Comparison of ENCODE assay signal across 8 cellular contexts in genomic region chr11:65429069-65429681, GRCh38. TPM values are rescaled to one million over a fixed set of nuclear protein-coding genes. Genes with fewer than 3 reads are reported as not detected.
DNase-seq lines count a peak whose midpoint lies in the region; ATAC-seq, FAIRE-seq and TF ChIP-seq lines count a peak whose summit lies in the region.

No MANE protein-coding gene starts in this region.

- peaks cover 53% of the 10 kb centered on the region for H3K79me2 ChIP-seq in keratinocyte (ENCODE audit: control insufficient read depth, insufficient read depth, low read length)

- H3K9ac ChIP-seq in keratinocyte (ENCODE audit: control insufficient read depth, extremely low read depth, insufficient read depth, low read length) (peak overlapping the region; percentile 100), subcutaneous abdominal adipose tissue (ENCODE audit: low read length in 5 of 5) (peak overlapping the region in 4 of 5 donors; percentile 1 to 63 (median 48))

- peaks cover 0 to 3% of the 10 kb centered on the region in 2 donors for H3K27me3 Mint-ChIP-seq in CD8-positive, alpha-beta memory T cell
- no peaks in the 10 kb centered on the region for H3K27me3 Mint-ChIP-seq in activated naive CD8-positive, alpha-beta T cell treated with anti-CD3 and anti-CD28 coated beads, Interleukin-2, amount 10 ng/mL, durations not matched to agents 7 days and 5 days

- no peak for FAIRE-seq in keratinocyte (lab: Jason Lieb, UNC)

- peak overlapping the region; percentile 98 for H3K27ac ChIP-seq in CD8-positive, alpha-beta memory T cell (ENCODE audit: low read depth, low read length)
- H3K27ac ChIP-seq in keratinocyte (ENCODE audit: control insufficient read depth, insufficient read depth, low read length) (peak overlapping the region; percentile 99), subcutaneous abdominal adipose tissue (ENCODE audit: low read depth, low read length) (peak overlapping the region; percentile 100)

- no peak overlapping the region for H2AFZ ChIP-seq in keratinocyte (ENCODE audit: control insufficient read depth, low read length)

- dilution Hi-C loops in keratinocyte (cut with MboI; ENCODE audit: extremely low pct_ligation_motif_present, low sequenced_read_pairs) = no loop called here

- peak overlapping the region; percentile 96 for H3K4me2 ChIP-seq in keratinocyte (ENCODE audit: control insufficient read depth, extremely low read depth, insufficient read depth, low read depth, low read length)

- POLR2A ChIA-PET in CD8-positive, alpha-beta memory T cell (lab: Charles Lee) = interaction anchor here (1.5 to 20.1 kb wide), 3 partner anchors 9 to 74 kb away, joined by 9 to 1366 read pairs (median 23); partner anchors contain the start of gene MALAT1
- POLR2A ChIA-PET in activated naive CD8-positive, alpha-beta T cell treated with anti-CD3 and anti-CD28 coated beads, Interleukin-2, amount 10 ng/mL, durations not matched to agents 7 days and 5 days (lab: Charles Lee) = interaction anchor here (7.3 to 19.6 kb wide), 2 partner anchors 11 to 70 kb away, joined by 202 to 2884 read pairs; partner anchors contain the start of genes MALAT1 and NEAT1

- H3K36me3 Mint-ChIP-seq in CD8-positive, alpha-beta memory T cell = peaks cover 20 to 53% (median 23%) of the 10 kb centered on the region in 3 donors
- peaks cover 49% of the 10 kb centered on the region for H3K36me3 Mint-ChIP-seq in activated naive CD8-positive, alpha-beta T cell treated with anti-CD3 and anti-CD28 coated beads, Interleukin-2, amount 10 ng/mL, durations not matched to agents 7 days and 5 days

- peaks cover 76 to 85% (median 84%) of the 10 kb centered on the region in 3 donors for H3K4me1 Mint-ChIP-seq in CD8-positive, alpha-beta memory T cell
- peaks cover 76% of the 10 kb centered on the region for H3K4me1 Mint-ChIP-seq in activated naive CD8-positive, alpha-beta T cell treated with anti-CD3 and anti-CD28 coated beads, Interleukin-2, amount 10 ng/mL, durations not matched to agents 7 days and 5 days

- H4K20me1 ChIP-seq in keratinocyte (ENCODE audit: control insufficient read depth, extremely low read depth, insufficient read depth, low read length) = peaks cover 50% of the 10 kb centered on the region

- peak overlapping the region; percentile 93 to 97 (median 94) for H3K4me3 Mint-ChIP-seq in CD8-positive, alpha-beta memory T cell
- H3K4me3 Mint-ChIP-seq in activated naive CD8-positive, alpha-beta T cell treated with anti-CD3 and anti-CD28 coated beads, Interleukin-2, amount 10 ng/mL, durations not matched to agents 7 days and 5 days = peak overlapping the region; percentile 100

- H3K4me3 ChIP-seq in CD8-positive, alpha-beta memory T cell (ENCODE audit: low read length) = peak overlapping the region; percentile 51
- H3K4me3 ChIP-seq in keratinocyte (ENCODE audit: control insufficient read depth in 2 of 3, extremely low read depth in 1 of 3, insufficient read depth in 2 of 3, low read depth in 1 of 3, low read length in 3 of 3) (peak overlapping the region in 2 of 3 experiments; percentile 21 to 47), subcutaneous abdominal adipose tissue (ENCODE audit: low read depth in 1 of 5, low read length in 5 of 5) (peak overlapping the region; percentile 49 to 100 (median 88))

- TF ChIP-seq CTCF in keratinocyte (optimal IDR thresholded peaks at IDR 0.05 in 1 of 3, IDR thresholded peaks at IDR 0.05 in 1 of 3, conservative IDR thresholded peaks at IDR 0.05 in 1 of 3; ENCODE audit: extremely low read depth in 1 of 3, insufficient read depth in 2 of 3, low read length in 3 of 3) = no peak

- peak overlapping the region; percentile 94 to 100 (median 97) for H3K27ac Mint-ChIP-seq in CD8-positive, alpha-beta memory T cell
- H3K27ac Mint-ChIP-seq in activated naive CD8-positive, alpha-beta T cell treated with anti-CD3 and anti-CD28 coated beads, Interleukin-2, amount 10 ng/mL, durations not matched to agents 7 days and 5 days = peak overlapping the region; percentile 94

- CTCF ChIA-PET in CD8-positive, alpha-beta memory T cell (lab: Charles Lee) = interaction anchor here (0.7 to 2.2 kb wide), 5 partner anchors 9 to 68 kb away, joined by 3 to 15 read pairs (median 4); no protein-coding TSS in a partner anchor

- H3K9me1 ChIP-seq in keratinocyte (ENCODE audit: control insufficient read depth, extremely low read depth, insufficient read depth, low read length) = no peaks in the 10 kb centered on the region

- DNase-seq in CD8-positive, alpha-beta memory T cell = peak in 2 of 5 donors; percentile 10 to 42
- peak; percentile 85 for DNase-seq in M059J (ENCODE audit: low read depth)
- DNase-seq in activated naive CD8-positive, alpha-beta T cell treated with anti-CD3 and anti-CD28 coated beads, Interleukin-2, amount 10 ng/mL, durations not matched to agents 7 days and 5 days = peak; percentile 32
- no peak for DNase-seq in keratinocyte (ENCODE audit: low read depth, low spot score)
- DNase-seq in DMS114 treated with DMSO at 0.1 percent for 48 hours (lab: John Stamatoyannopoulos, UW; ENCODE audit: unreplicated experiment) = no peak
- no peak for DNase-seq in stimulated activated CD4-positive, alpha-beta T cell treated with anti-CD3 and anti-CD28 coated beads, Interleukin-4, amount 100 ng/mL, for 24 hours
- DNase-seq in NCI-H345 treated with DMSO at 0.1 percent for 48 hours (lab: John Stamatoyannopoulos, UW; ENCODE audit: unreplicated experiment) = no peak

- no peaks in the 10 kb centered on the region for H3K9me3 Mint-ChIP-seq in CD8-positive, alpha-beta memory T cell
- H3K9me3 Mint-ChIP-seq in activated naive CD8-positive, alpha-beta T cell treated with anti-CD3 and anti-CD28 coated beads, Interleukin-2, amount 10 ng/mL, durations not matched to agents 7 days and 5 days = no peaks in the 10 kb centered on the region

- no peaks in the 10 kb centered on the region for H3K9me3 ChIP-seq in CD8-positive, alpha-beta memory T cell (ENCODE audit: low read length)
- no peaks in the 10 kb centered on the region for H3K9me3 ChIP-seq in keratinocyte (ENCODE audit: control insufficient read depth, low read depth, low read length)
- no peaks in the 10 kb centered on the region for H3K9me3 ChIP-seq in subcutaneous abdominal adipose tissue (ENCODE audit: control insufficient read depth in 5 of 5, low read length in 5 of 5)

- ATAC-seq in activated naive CD8-positive, alpha-beta T cell treated with anti-CD3 and anti-CD28 coated beads, Interleukin-2, amount 10 ng/mL, durations not matched to agents 7 days and 5 days (ENCODE audit: low read depth) = no peak

- H3K4me1 ChIP-seq in CD8-positive, alpha-beta memory T cell (ENCODE audit: insufficient read depth, low read length) = peaks cover 73% of the 10 kb centered on the region
- H3K4me1 ChIP-seq in keratinocyte (ENCODE audit: control insufficient read depth, extremely low read depth, insufficient read depth, low read length) (peaks cover 42% of the 10 kb centered on the region), subcutaneous abdominal adipose tissue (ENCODE audit: control insufficient read depth in 5 of 5, insufficient read depth in 5 of 5, low read length in 5 of 5) (peaks cover 7 to 79% (median 77%) of the 10 kb centered on the region in 5 donors)

- no peaks in the 10 kb centered on the region for H3K36me3 ChIP-seq in CD8-positive, alpha-beta memory T cell (ENCODE audit: insufficient read depth, low read length)
- H3K36me3 ChIP-seq in keratinocyte (ENCODE audit: control insufficient read depth in 2 of 2, extremely low read depth in 1 of 2, insufficient read depth in 2 of 2, low read length in 2 of 2) (peaks cover 3 to 21% of the 10 kb centered on the region in 2 experiments), subcutaneous abdominal adipose tissue (ENCODE audit: control insufficient read depth in 5 of 5, insufficient read depth in 5 of 5, low read length in 5 of 5) (peaks cover 27 to 46% (median 29%) of the 10 kb centered on the region in 5 donors)

- H3K27me3 ChIP-seq in CD8-positive, alpha-beta memory T cell (ENCODE audit: insufficient read depth, low read length, poor library complexity, severe bottlenecking) = no peaks in the 10 kb centered on the region
- no peaks in the 10 kb centered on the region for H3K27me3 ChIP-seq in keratinocyte (ENCODE audit: control insufficient read depth, extremely low read depth, insufficient read depth, low read length)
- no peaks in the 10 kb centered on the region for H3K27me3 ChIP-seq in subcutaneous abdominal adipose tissue (ENCODE audit: control insufficient read depth in 5 of 5, insufficient read depth in 4 of 5, low read length in 5 of 5)

RNA-seq across cellular contexts. Expression of gene NEAT1, which starts 6.6 kb away (rescaled TPM):
- 100 to 1,000 TPM; 196 to 204 TPM for total RNA-seq in CD8-positive, alpha-beta memory T cell
- polyA plus RNA-seq in CD8-positive, alpha-beta memory T cell = 2.7 TPM
- 3.9 and 6.5 TPM in 2 replicates for total RNA-seq in M059J (2014; rRNA removed; shearing (Covaris generic))
- total RNA-seq in activated naive CD8-positive, alpha-beta T cell treated with anti-CD3 and anti-CD28 coated beads, Interleukin-2, amount 10 ng/mL, durations not matched to agents 7 days and 5 days = 100 to 1,000 TPM; 402 to 407 TPM
- polyA plus RNA-seq in keratinocyte = 66.5 to 270 TPM (median 171 TPM) in 3 replicates
- polyA plus RNA-seq in keratinocyte (2011; ENCODE audit: low read depth) = 1,124 TPM
- polyA plus RNA-seq in keratinocyte (2011; cell fraction: cytosol; rRNA removed) = 5.3 and 11.3 TPM in 2 replicates
- polyA plus RNA-seq in keratinocyte (2011; cell fraction: nucleus; rRNA removed) = 1,267 and 1,668 TPM in 2 replicates
- polyA plus RNA-seq in keratinocyte (2012; ENCODE audit: low replicate concordance) = 218 and 908 TPM in 2 replicates
- polyA minus RNA-seq in keratinocyte = 73.3 to 442 TPM (median 228 TPM) in 3 replicates
- 8.4 TPM for polyA minus RNA-seq in keratinocyte (2011; cell fraction: cytosol; rRNA and poly(A)+ RNA removed)
- 402 and 1,225 TPM in 2 replicates for polyA minus RNA-seq in keratinocyte (2011; cell fraction: nucleus; rRNA and poly(A)+ RNA removed)

RNA-seq across cellular contexts. Expression of gene FRMD8, which starts 42.7 kb away (rescaled TPM):
- 10 to 100 TPM; 44.9 to 49.8 TPM for total RNA-seq in CD8-positive, alpha-beta memory T cell
- polyA plus RNA-seq in CD8-positive, alpha-beta memory T cell = 60.6 TPM
- total RNA-seq in M059J (2014; rRNA removed; shearing (Covaris generic)) = 42.6 and 43.0 TPM in 2 replicates
- 10 to 100 TPM; 51.5 to 55.4 TPM for total RNA-seq in activated naive CD8-positive, alpha-beta T cell treated with anti-CD3 and anti-CD28 coated beads, Interleukin-2, amount 10 ng/mL, durations not matched to agents 7 days and 5 days
- polyA plus RNA-seq in keratinocyte = 24.1 to 47.3 TPM (median 25.0 TPM) in 3 replicates
- polyA plus RNA-seq in keratinocyte (2011; ENCODE audit: low read depth) = 8.5 TPM
- polyA plus RNA-seq in keratinocyte (2011; cell fraction: cytosol; rRNA removed) = 20.8 and 29.3 TPM in 2 replicates
- polyA plus RNA-seq in keratinocyte (2011; cell fraction: nucleus; rRNA removed) = 58.8 and 74.9 TPM in 2 replicates
- polyA plus RNA-seq in keratinocyte (2012; ENCODE audit: low replicate concordance) = 20.8 and 30.9 TPM in 2 replicates
- polyA minus RNA-seq in keratinocyte = 28.2 to 54.5 TPM (median 34.5 TPM) in 3 replicates
- polyA minus RNA-seq in keratinocyte (2011; cell fraction: cytosol; rRNA and poly(A)+ RNA removed) = 64.1 TPM
- 56.0 and 58.9 TPM in 2 replicates for polyA minus RNA-seq in keratinocyte (2011; cell fraction: nucleus; rRNA and poly(A)+ RNA removed)

RNA-seq across cellular contexts. Expression of gene SLC25A45, which starts 46.7 kb away (rescaled TPM):
- total RNA-seq in CD8-positive, alpha-beta memory T cell = 10 to 100 TPM; 13.3 to 13.8 TPM
- 14.6 TPM for polyA plus RNA-seq in CD8-positive, alpha-beta memory T cell
- 1.1 and 2.5 TPM in 2 replicates for total RNA-seq in M059J (2014; rRNA removed; shearing (Covaris generic))
- total RNA-seq in activated naive CD8-positive, alpha-beta T cell treated with anti-CD3 and anti-CD28 coated beads, Interleukin-2, amount 10 ng/mL, durations not matched to agents 7 days and 5 days = 10 to 100 TPM; 25.5 to 29.6 TPM
- polyA plus RNA-seq in keratinocyte = 0.20 to 0.46 TPM (median 0.25 TPM) in 3 replicates
- polyA plus RNA-seq in keratinocyte (2011; ENCODE audit: low read depth) = 0.25 TPM
- polyA plus RNA-seq in keratinocyte (2011; cell fraction: cytosol; rRNA removed) = 0.10 and 0.12 TPM in 2 replicates
- 1.1 and 1.2 TPM in 2 replicates for polyA plus RNA-seq in keratinocyte (2011; cell fraction: nucleus; rRNA removed)
- polyA plus RNA-seq in keratinocyte (2012; ENCODE audit: low replicate concordance) = 0.50 and 0.66 TPM in 2 replicates
- polyA minus RNA-seq in keratinocyte = 0.30 to 0.93 TPM (median 0.59 TPM) in 3 replicates
- polyA minus RNA-seq in keratinocyte (2011; cell fraction: cytosol; rRNA and poly(A)+ RNA removed) = not detected
- 0.95 and 1.4 TPM in 2 replicates for polyA minus RNA-seq in keratinocyte (2011; cell fraction: nucleus; rRNA and poly(A)+ RNA removed)

Comparison
In these comparisons a context has a peak if more than half of its experiments do, and no peak if none do; other contexts are left out.
1. DNase-seq: peak in M059J (single experiment) and activated naive CD8-positive, alpha-beta T cell treated with anti-CD3 and anti-CD28 coated beads, Interleukin-2, amount 10 ng/mL, durations not matched to agents 7 days and 5 days (single experiment); none in keratinocyte (single experiment), DMS114 treated with DMSO at 0.1 percent for 48 hours (single experiment), stimulated activated CD4-positive, alpha-beta T cell treated with anti-CD3 and anti-CD28 coated beads, Interleukin-4, amount 100 ng/mL, for 24 hours (single experiment) and NCI-H345 treated with DMSO at 0.1 percent for 48 hours (single experiment).
2. H3K4me3 ChIP-seq: peak in every context shown above with its lines; median percentile 88 in subcutaneous abdominal adipose tissue; 51 in CD8-positive, alpha-beta memory T cell; 34 in keratinocyte.
3. RNA of gene NEAT1, which starts 6.6 kb away (total RNA-seq): 402 to 407 TPM in activated naive CD8-positive, alpha-beta T cell treated with anti-CD3 and anti-CD28 coated beads, Interleukin-2, amount 10 ng/mL, durations not matched to agents 7 days and 5 days and 196 to 204 TPM in CD8-positive, alpha-beta memory T cell; 3.9 to 6.5 TPM in M059J; every median in the first group is over 10 times any median in the second.
4. Peak in every context shown above with its lines, with median percentiles within 50 percentile points of each other: H3K27ac ChIP-seq.